20 cellular contexts compared by ENCODE assay signal in the genomic region with DNA sequence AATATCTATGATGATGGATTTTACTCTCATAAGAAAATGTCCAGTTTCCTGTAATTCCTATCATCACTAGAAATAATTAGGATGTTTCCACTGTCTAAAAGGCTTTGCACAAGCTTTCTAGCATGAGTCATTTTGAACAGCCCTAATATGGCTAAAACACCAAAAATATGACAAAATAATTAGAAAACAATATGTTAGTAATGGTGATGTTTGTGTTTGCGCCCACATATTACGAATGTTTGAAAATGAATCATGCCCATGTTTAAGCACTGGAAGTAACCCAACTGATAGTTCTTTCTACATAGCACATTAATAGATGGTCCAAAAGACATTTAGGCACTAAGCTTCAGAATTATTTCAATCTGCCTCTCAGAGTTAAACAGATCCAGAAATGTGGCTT.
DNase-seq lines count a peak whose midpoint lies in the region; ATAC-seq and TF ChIP-seq lines count a peak whose summit lies in the region.
"Had no signal": no experiment of that assay in that cellular context is flagged by ENCODE, and none has a peak within 500 bp of the region (broad histone marks: within the 10 kb centered on the region; RNA-seq: fewer than 3 reads in every experiment).

No MANE protein-coding gene starts in this region.

- no peak for ATAC-seq in HG03565 (IDR thresholded peaks at IDR 0.05; ENCODE audit: unreplicated experiment)
- ATAC-seq: naive thymus-derived CD4-positive, alpha-beta T cell; Right ventricle myocardium inferior had no signal

- DNase-seq in Ammon's horn (ENCODE audit: low spot score) (peak; percentile 59), M059J (ENCODE audit: low read depth) (peak; percentile 42), fibroblast of gingiva (ENCODE audit: low read depth) (peak; percentile 88), retinal pigment epithelial cell (ENCODE audit: low read depth) (peak; percentile 51), GM19238 (ENCODE audit: insufficient read length, low spot score) (no peak), T1000 (lab: John Stamatoyannopoulos, UW) (no peak)
- no peak for DNase-seq in effector CD8-positive, alpha-beta T cell (lab: John Stamatoyannopoulos, UW)
- DNase-seq: activated CD4-positive, alpha-beta T cell treated with anti-CD3 and anti-CD28 coated beads, Interleukin-2, amount 50 U/mL, for 1 hour; activated gamma-delta T cell treated with Interleukin-2 at 50 U/mL for 16 hours; aorta; cortex of kidney; head of caudate nucleus; naive thymus-derived CD4-positive, alpha-beta T cell; NCI-H187; stimulated activated CD8-positive, alpha-beta memory T cell treated with anti-CD3 and anti-CD28 coated beads, Interleukin-4, amount 100 ng/mL, for 48 hours had no signal

- H3K4me3 ChIP-seq in retinal pigment epithelial cell (ENCODE audit: low read length) = no peak overlapping the region
- H3K4me3 ChIP-seq: lung, skin epidermis, suprapubic skin had no signal

- no peak for TF ChIP-seq CTCF in retinal pigment epithelial cell (conservative IDR thresholded peaks at IDR 0.05; ENCODE audit: low read depth, low read length)

Comparison
In these comparisons a context has a peak if more than half of its experiments do, and no peak if none do; other contexts are left out.
1. DNase-seq: peak in Ammon's horn (single experiment), M059J (single experiment), fibroblast of gingiva (single experiment) and retinal pigment epithelial cell (single experiment); none in effector CD8-positive, alpha-beta T cell (single experiment), GM19238 (single experiment) and T1000 (single experiment).